In genomic region chr17:48816438-48816773, GRCh38 we compare ENCODE assay signal across 9 cellular contexts. TPM values are rescaled to one million over a fixed set of nuclear protein-coding genes. Genes with fewer than 3 reads are reported as not detected.
A peak's percentile ranks its signal among the peaks of the same experiment; 100 is the strongest.
DNase-seq lines count a peak whose midpoint lies in the region; ATAC-seq and TF ChIP-seq lines count a peak whose summit lies in the region.
"Had no signal": no experiment of that assay in that cellular context is flagged by ENCODE, and none has a peak within 500 bp of the region (broad histone marks: within the 10 kb centered on the region; RNA-seq: fewer than 3 reads in every experiment).

No MANE protein-coding gene starts in this region.

- H3K9me3 Mint-ChIP-seq in Caco-2 (ENCODE audit: unreplicated experiment) = no peaks in the 10 kb centered on the region
- H3K9me3 Mint-ChIP-seq in effector memory CD8-positive, alpha-beta T cell = no peaks in the 10 kb centered on the region
- H3K9me3 Mint-ChIP-seq: dendritic cell treated with granulocyte-macrophage colony-stimulating factor and Interleukin-4, amounts not matched to agents 40 ng/mL and 50 ng/mL, for 4 days had no signal

- H3K4me2 ChIP-seq in osteoblast (ENCODE audit: insufficient read depth, low read length) (peak overlapping the region; percentile 76), Karpas-422 (ENCODE audit: low read depth, low read length, poor library complexity, severe bottlenecking) (no peak overlapping the region)

- peak overlapping the region; percentile 53 for H2AFZ ChIP-seq in osteoblast (ENCODE audit: low read length)
- H2AFZ ChIP-seq in Karpas-422 (ENCODE audit: low read length) = no peak overlapping the region

- intact Hi-C loops in Caco-2 (cut with micrococcal nuclease; ENCODE audit: unreplicated experiment) = no loop called here

- H3K9me3 ChIP-seq in Caco-2 = no peaks in the 10 kb centered on the region
- no peaks in the 10 kb centered on the region for H3K9me3 ChIP-seq in osteoblast (ENCODE audit: low read depth, low read length)
- no peaks in the 10 kb centered on the region for H3K9me3 ChIP-seq in Karpas-422 (ENCODE audit: low read length)

- peak overlapping the region; percentile 75 for H3K4me3 Mint-ChIP-seq in Caco-2 (ENCODE audit: unreplicated experiment)
- peak overlapping the region; percentile 63 to 73 for H3K4me3 Mint-ChIP-seq in effector memory CD8-positive, alpha-beta T cell
- H3K4me3 Mint-ChIP-seq: dendritic cell treated with granulocyte-macrophage colony-stimulating factor and Interleukin-4, amounts not matched to agents 40 ng/mL and 50 ng/mL, for 4 days had no signal

- POLR2A ChIA-PET in Caco-2 (lab: Charles Lee) = interaction anchor here (1.1 kb wide), 1 partner anchor 76 kb away, joined by 5 read pairs; the partner anchor contains the start of gene ATP5MC1

- H3K27me3 Mint-ChIP-seq in Caco-2 (ENCODE audit: insufficient read depth, unreplicated experiment) = peaks cover 2% of the 10 kb centered on the region
- H3K27me3 Mint-ChIP-seq in effector memory CD8-positive, alpha-beta T cell = peaks cover 34 to 63% of the 10 kb centered on the region in 2 donors

- H3K9ac ChIP-seq in Karpas-422 (ENCODE audit: low read length) = no peak overlapping the region

- CTCF ChIA-PET in Caco-2 (lab: Charles Lee) = interaction anchor here (0.6 to 31.3 kb wide), 12 partner anchors 8 to 413 kb away, joined by 3 to 1184 read pairs (median 6); partner anchors contain the start of genes ATP5MC1 and HOXB13

- H3K36me3 ChIP-seq in Caco-2 (ENCODE audit: control insufficient read depth, insufficient read depth, low read length) = no peaks in the 10 kb centered on the region
- no peaks in the 10 kb centered on the region for H3K36me3 ChIP-seq in osteoblast (ENCODE audit: insufficient read depth, low read length)
- no peaks in the 10 kb centered on the region for H3K36me3 ChIP-seq in Karpas-422 (ENCODE audit: insufficient read depth, low read length)

- no peak overlapping the region for H3K27ac Mint-ChIP-seq in Caco-2 (ENCODE audit: unreplicated experiment)
- H3K27ac Mint-ChIP-seq in effector memory CD8-positive, alpha-beta T cell = peak overlapping the region in 1 of 2 donors; percentile 47
- H3K27ac Mint-ChIP-seq: dendritic cell treated with granulocyte-macrophage colony-stimulating factor and Interleukin-4, amounts not matched to agents 40 ng/mL and 50 ng/mL, for 4 days had no signal

- H3K4me3 ChIP-seq in Caco-2 (ENCODE audit: low read depth, low read length) = peak overlapping the region; percentile 54
- H3K4me3 ChIP-seq in osteoblast (ENCODE audit: insufficient read depth, low read length) = peak overlapping the region; percentile 60
- no peak overlapping the region for H3K4me3 ChIP-seq in Karpas-422 (ENCODE audit: low read length)

- H3K27me3 ChIP-seq in Caco-2 (replicated peaks; ENCODE audit: control insufficient read depth, insufficient read depth, low read length) (no peaks in the 10 kb centered on the region), osteoblast (ENCODE audit: insufficient read depth, low read length) (peaks cover 32% of the 10 kb centered on the region), Karpas-422 (ENCODE audit: low read length) (no peaks in the 10 kb centered on the region)

- H4K20me1 ChIP-seq in osteoblast (ENCODE audit: insufficient read depth, low read length) = no peaks in the 10 kb centered on the region
- no peaks in the 10 kb centered on the region for H4K20me1 ChIP-seq in Karpas-422 (ENCODE audit: insufficient read depth, low read depth, low read length)

- no peak for ATAC-seq in effector memory CD8-positive, alpha-beta T cell (replicated peaks)
- ATAC-seq in GM18858 (IDR thresholded peaks at IDR 0.05; ENCODE audit: unreplicated experiment) = no peak

- BruUV-seq in Caco-2 (replicated peaks; lab: Mats Ljungman, UMichigan) = no TSS peak

- TF ChIP-seq CTCF in Caco-2 (IDR thresholded peaks at IDR 0.05; ENCODE audit: insufficient read depth in 1 of 2, low read depth in 1 of 2, low read length in 1 of 2, severe bottlenecking in 1 of 2, unreplicated experiment in 1 of 2) (no peak), osteoblast (IDR thresholded peaks at IDR 0.05; ENCODE audit: extremely low read depth, low read depth, low read length) (no peak)

- H3K9me2 ChIP-seq in Karpas-422 (replicated peaks; ENCODE audit: insufficient read depth, low read length) = no peaks in the 10 kb centered on the region

- H3K79me2 ChIP-seq in osteoblast (ENCODE audit: insufficient read depth, low read length) (no peaks in the 10 kb centered on the region), Karpas-422 (ENCODE audit: low read length) (no peaks in the 10 kb centered on the region)

- H3K36me3 Mint-ChIP-seq in Caco-2 (ENCODE audit: insufficient read depth, unreplicated experiment) = no peaks in the 10 kb centered on the region
- H3K36me3 Mint-ChIP-seq in effector memory CD8-positive, alpha-beta T cell (ENCODE audit: insufficient read depth) = peaks cover 3% of the 10 kb centered on the region

- H3K4me1 ChIP-seq in Caco-2 = peaks cover 10% of the 10 kb centered on the region
- no peaks in the 10 kb centered on the region for H3K4me1 ChIP-seq in osteoblast (ENCODE audit: insufficient read depth, low read length)
- no peaks in the 10 kb centered on the region for H3K4me1 ChIP-seq in Karpas-422 (ENCODE audit: low read length)

- peaks cover 8% of the 10 kb centered on the region for H3K4me1 Mint-ChIP-seq in Caco-2 (ENCODE audit: low read depth, unreplicated experiment)
- peaks cover 12 to 14% of the 10 kb centered on the region in 2 donors for H3K4me1 Mint-ChIP-seq in effector memory CD8-positive, alpha-beta T cell (ENCODE audit: low read depth in 2 of 2)

- DNase-seq in Caco-2 (no peak), NCI-H510A treated with DMSO at 0.1 percent for 48 hours (lab: John Stamatoyannopoulos, UW) (peak; percentile 49), osteoblast (ENCODE audit: insufficient read length, low spot score, missing footprints) (no peak), Karpas-422 (no peak), KG1 (lab: John Stamatoyannopoulos, UW) (no peak), GM19238 (ENCODE audit: insufficient read length, low spot score) (no peak)
- DNase-seq in effector memory CD8-positive, alpha-beta T cell = no peak

- H3K27ac ChIP-seq in osteoblast (ENCODE audit: low read depth, low read length) (no peak overlapping the region), Karpas-422 (ENCODE audit: low read length) (no peak overlapping the region)

RNA-seq across cellular contexts. Expression of gene TTLL6, which starts 0.6 kb away (rescaled TPM):
- total RNA-seq in Caco-2 (2022) (0.16 and 0.81 TPM in 2 replicates), osteoblast (not detected in 2 replicates)
- not detected in 2 replicates for total RNA-seq in Karpas-422 (2014; rRNA removed; shearing (Covaris generic); ENCODE audit: low replicate concordance)

RNA-seq across cellular contexts. Expression of gene CALCOCO2, which starts 14.4 kb away (rescaled TPM):
- total RNA-seq in Caco-2 (2022) = 233 and 251 TPM in 2 replicates
- 103 and 105 TPM in 2 replicates for total RNA-seq in osteoblast
- total RNA-seq in Karpas-422 (2014; rRNA removed; shearing (Covaris generic); ENCODE audit: low replicate concordance) = 21.8 and 29.7 TPM in 2 replicates
